Comparison of ENCODE assay signal across 8 cellular contexts in genomic region chr3:71930056-71930991, GRCh38.
A peak's percentile ranks its signal among the peaks of the same experiment; 100 is the strongest.
DNase-seq lines count a peak whose midpoint lies in the region; ATAC-seq and TF ChIP-seq lines count a peak whose summit lies in the region.

No MANE protein-coding gene starts in this region.

- no peak overlapping the region for H3K4me3 ChIP-seq in epithelial cell of esophagus (ENCODE audit: low read length)

- peak; percentile 10 for DNase-seq in stimulated activated CD4-positive, alpha-beta T cell treated with anti-CD3 and anti-CD28 coated beads, Interleukin-1b, Interleukin-23, amount 100 ng/mL, for 48 hours
- no peak for DNase-seq in stimulated activated CD4-positive, alpha-beta T cell treated with anti-CD3 and anti-CD28 coated beads, Interleukin-2, amount 100 ng/mL, for 48 hours
- peak; percentile 74 for DNase-seq in NCI-H226
- peak; percentile 77 for DNase-seq in epithelial cell of esophagus (ENCODE audit: low read depth)
- peak; percentile 36 for DNase-seq in retina
- no peak for DNase-seq in substantia nigra (lab: John Stamatoyannopoulos, UW)
- no peak for DNase-seq in ureter (ENCODE audit: low spot score)

- ATAC-seq in HG02571 (IDR thresholded peaks at IDR 0.05; ENCODE audit: unreplicated experiment): no peak

- peak; percentile 35 for TF ChIP-seq CTCF in epithelial cell of esophagus (IDR thresholded peaks at IDR 0.05; ENCODE audit: insufficient read depth, low read depth, low read length, missing control alignments)

- H3K27ac ChIP-seq in substantia nigra (ENCODE audit: low read depth, low read length, poor library complexity, severe bottlenecking): no peak overlapping the region

Comparison
In these comparisons a context has a peak if more than half of its experiments do, and no peak if none do; other contexts are left out.
1. DNase-seq: peak in stimulated activated CD4-positive, alpha-beta T cell treated with anti-CD3 and anti-CD28 coated beads, Interleukin-1b, Interleukin-23, amount 100 ng/mL, for 48 hours (single experiment), NCI-H226 (single experiment), epithelial cell of esophagus (single experiment) and retina (single experiment); none in stimulated activated CD4-positive, alpha-beta T cell treated with anti-CD3 and anti-CD28 coated beads, Interleukin-2, amount 100 ng/mL, for 48 hours (0 of 2), substantia nigra (0 of 49) and ureter (single experiment).